15 cellular contexts compared by ENCODE assay signal in the genomic region with DNA sequence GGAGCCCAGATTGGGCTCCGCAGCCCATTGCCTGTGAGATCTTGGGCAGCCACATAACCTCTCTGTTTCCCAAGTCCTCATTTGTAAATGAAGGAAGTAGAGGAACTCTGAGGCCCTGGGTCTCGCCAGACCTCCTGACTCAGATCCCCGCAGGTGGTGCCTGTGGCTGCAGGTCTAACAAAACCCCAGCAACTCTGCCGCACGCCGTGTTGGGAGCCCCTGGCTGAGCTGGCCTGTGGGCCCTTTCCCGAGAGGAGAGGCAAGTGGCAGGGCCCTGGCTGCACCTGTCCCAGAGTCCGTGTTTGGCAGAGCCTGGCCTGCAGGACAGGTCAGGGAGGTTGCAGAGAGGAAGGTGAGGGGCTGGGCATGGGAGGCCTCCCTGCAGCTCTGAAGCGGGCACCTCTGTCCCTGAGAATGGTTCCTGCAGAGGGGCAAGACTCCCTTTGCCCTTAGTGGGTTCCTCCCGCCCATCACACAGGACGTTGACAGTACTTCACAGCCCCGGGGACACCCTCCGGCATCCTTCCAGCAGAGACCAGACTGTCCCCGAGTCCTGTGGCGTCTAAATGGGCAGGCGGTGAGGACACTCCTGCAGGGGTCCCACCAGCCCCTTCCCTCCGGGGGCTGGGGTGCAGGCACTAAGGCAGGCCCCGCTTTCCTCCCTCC.
DNase-seq lines count a peak whose midpoint lies in the region; ATAC-seq and TF ChIP-seq lines count a peak whose summit lies in the region.
"Had no signal": no experiment of that assay in that cellular context is flagged by ENCODE, and none has a peak within 500 bp of the region (broad histone marks: within the 10 kb centered on the region; RNA-seq: fewer than 3 reads in every experiment).

No MANE protein-coding gene starts in this region.

- H3K4me2 ChIP-seq in neuronal stem cell (ENCODE audit: insufficient read depth, low read length, poor library complexity, severe bottlenecking), result no peak overlapping the region

- H3K4me1 Mint-ChIP-seq in CD14-positive monocyte (no peaks in the 10 kb centered on the region), endodermal cell (no peaks in the 10 kb centered on the region)
- H3K4me1 Mint-ChIP-seq in activated CD8-positive, alpha-beta memory T cell treated with anti-CD3 and anti-CD28 coated beads, Interleukin-2, amount 10 ng/mL, durations not matched to agents 7 days and 5 days, result no peaks in the 10 kb centered on the region
- H3K4me1 Mint-ChIP-seq: central memory CD8-positive, alpha-beta T cell; memory B cell had no signal

- DNase-seq in CD14-positive monocyte (ENCODE audit: low spot score) (peak; percentile 27), H7 (peak; percentile 79), endodermal cell (peak; percentile 79), neuronal stem cell (ENCODE audit: low spot score) (no peak), cortex of kidney (lab: John Stamatoyannopoulos, UW) (no peak)
- DNase-seq in activated CD8-positive, alpha-beta memory T cell treated with anti-CD3 and anti-CD28 coated beads, Interleukin-2, amount 10 ng/mL, durations not matched to agents 7 days and 5 days, result no peak
- DNase-seq: NCI-H1092 had no signal

- peak overlapping the region; percentile 96 for H2BK15ac ChIP-seq in neuronal stem cell (ENCODE audit: low read length)

- H3K79me1 ChIP-seq in neuronal stem cell (ENCODE audit: low read depth, low read length), result peaks cover 2% of the 10 kb centered on the region

- TF ChIP-seq CTCF in CD14-positive monocyte (IDR thresholded peaks at IDR 0.05) (no peak), endodermal cell (conservative IDR thresholded peaks at IDR 0.05) (no peak)

- H3K9ac ChIP-seq in endodermal cell (ENCODE audit: extremely low read depth, low read length, poor library complexity, severe bottlenecking), result no peak overlapping the region
- H3K9ac ChIP-seq in neuronal stem cell (ENCODE audit: low read depth, low read length, poor library complexity), result no peak overlapping the region

- peak overlapping the region; percentile 53 for H2AK5ac ChIP-seq in neuronal stem cell (ENCODE audit: low read depth, low read length)

- CTCF ChIA-PET in activated CD8-positive, alpha-beta memory T cell treated with anti-CD3 and anti-CD28 coated beads, Interleukin-2, amount 10 ng/mL, durations not matched to agents 7 days and 5 days (lab: Charles Lee), result interaction anchor here (0.8 to 1.9 kb wide), 7 partner anchors 9 to 276 kb away, joined by 3 to 6 read pairs (median 3); no protein-coding TSS in a partner anchor

- H3K27ac ChIP-seq in endodermal cell (ENCODE audit: low read depth, low read length), result no peak overlapping the region
- H3K27ac ChIP-seq in neuronal stem cell (replicated peaks; ENCODE audit: low read length), result no peak overlapping the region
- H3K27ac ChIP-seq: heart left ventricle, SK-N-MC, transverse colon had no signal

- no peaks in the 10 kb centered on the region for H3K27me3 ChIP-seq in H7 (ENCODE audit: control insufficient read depth, insufficient read depth, low read length)
- no peaks in the 10 kb centered on the region for H3K27me3 ChIP-seq in endodermal cell (ENCODE audit: control insufficient read depth, insufficient read depth, low read length, poor library complexity, severe bottlenecking)
- peaks cover 0 to 11% (median 0%) of the 10 kb centered on the region in 3 experiments for H3K27me3 ChIP-seq in neuronal stem cell (ENCODE audit: control insufficient read depth in 3 of 3, insufficient read depth in 3 of 3, low read depth in 1 of 3, low read length in 3 of 3)

- peaks cover 7% of the 10 kb centered on the region for H3K36me3 ChIP-seq in H7 (replicated peaks; ENCODE audit: control insufficient read depth, insufficient read depth, low read length)
- H3K36me3 ChIP-seq in endodermal cell (ENCODE audit: control insufficient read depth, insufficient read depth, low read length), result peaks cover 15% of the 10 kb centered on the region
- no peaks in the 10 kb centered on the region for H3K36me3 ChIP-seq in neuronal stem cell (replicated peaks in 1 of 2; ENCODE audit: control insufficient read depth in 2 of 2, insufficient read depth in 2 of 2, low read length in 2 of 2)
- H3K36me3 ChIP-seq: heart left ventricle, transverse colon had no signal

- no peak overlapping the region for H2BK5ac ChIP-seq in neuronal stem cell (ENCODE audit: low read length)

- H3K14ac ChIP-seq in neuronal stem cell (ENCODE audit: low read length), result no peak overlapping the region

- H3K27me3 Mint-ChIP-seq in CD14-positive monocyte (ENCODE audit: low read depth in 3 of 3) (peaks cover 0 to 2% (median 0%) of the 10 kb centered on the region in 3 donors), endodermal cell (ENCODE audit: insufficient read depth) (no peaks in the 10 kb centered on the region)
- H3K27me3 Mint-ChIP-seq in activated CD8-positive, alpha-beta memory T cell treated with anti-CD3 and anti-CD28 coated beads, Interleukin-2, amount 10 ng/mL, durations not matched to agents 7 days and 5 days, result no peaks in the 10 kb centered on the region
- H3K27me3 Mint-ChIP-seq: dendritic cell treated with granulocyte-macrophage colony-stimulating factor and Interleukin-4, amounts not matched to agents 40 ng/mL and 50 ng/mL, for 4 days had no signal

- H4K8ac ChIP-seq in neuronal stem cell (ENCODE audit: low read depth, low read length), result no peak overlapping the region

- H3K4me3 ChIP-seq in H7 (ENCODE audit: insufficient read depth, low read depth, low read length), result no peak overlapping the region
- H3K4me3 ChIP-seq in endodermal cell (ENCODE audit: low read length), result no peak overlapping the region
- peak overlapping the region in 1 of 2 donors; percentile 40 for H3K4me3 ChIP-seq in neuronal stem cell (ENCODE audit: low read length in 2 of 2)
- H3K4me3 ChIP-seq: heart left ventricle, SK-N-MC, transverse colon had no signal

- peak overlapping the region; percentile 85 for H3K18ac ChIP-seq in neuronal stem cell (ENCODE audit: low read length)

- H3K36me3 Mint-ChIP-seq in CD14-positive monocyte (no peaks in the 10 kb centered on the region), endodermal cell (ENCODE audit: low read depth) (peaks cover 25% of the 10 kb centered on the region)
- no peaks in the 10 kb centered on the region for H3K36me3 Mint-ChIP-seq in activated CD8-positive, alpha-beta memory T cell treated with anti-CD3 and anti-CD28 coated beads, Interleukin-2, amount 10 ng/mL, durations not matched to agents 7 days and 5 days
- H3K36me3 Mint-ChIP-seq: memory B cell had no signal

- H2AFZ ChIP-seq in neuronal stem cell (ENCODE audit: low read length), result no peak overlapping the region

- H2BK12ac ChIP-seq in neuronal stem cell (ENCODE audit: low read length), result peak overlapping the region; percentile 4

- H2BK120ac ChIP-seq in neuronal stem cell (ENCODE audit: low read depth, low read length), result no peak overlapping the region

- no peaks in the 10 kb centered on the region for H3K9me3 Mint-ChIP-seq in CD14-positive monocyte
- no peaks in the 10 kb centered on the region for H3K9me3 Mint-ChIP-seq in endodermal cell
- no peaks in the 10 kb centered on the region for H3K9me3 Mint-ChIP-seq in activated CD8-positive, alpha-beta memory T cell treated with anti-CD3 and anti-CD28 coated beads, Interleukin-2, amount 10 ng/mL, durations not matched to agents 7 days and 5 days (ENCODE audit: low read depth)
- H3K9me3 Mint-ChIP-seq: central memory CD8-positive, alpha-beta T cell; dendritic cell treated with granulocyte-macrophage colony-stimulating factor and Interleukin-4, amounts not matched to agents 40 ng/mL and 50 ng/mL, for 4 days; memory B cell had no signal

- 79% methylated on average over 17 to 18 of the region's 18 CpGs for WGBS in endodermal cell (ENCODE audit: insufficient coverage in 1 of 2, insufficient read length in 1 of 2), 2 experiments
- no CpG with 5 or more reads among the region's 18 CpGs for WGBS in neuronal stem cell (ENCODE audit: extremely low coverage in 2 of 2, insufficient read length in 2 of 2, insufficient replicate concordance in 1 of 2), 2 donors

- no peak overlapping the region for H3K23ac ChIP-seq in neuronal stem cell (ENCODE audit: low read depth, low read length, poor library complexity)

- H3K4ac ChIP-seq in neuronal stem cell (ENCODE audit: low read length), result no peak overlapping the region

- H3K4me3 Mint-ChIP-seq in CD14-positive monocyte (no peak overlapping the region), endodermal cell (no peak overlapping the region)
- no peak overlapping the region for H3K4me3 Mint-ChIP-seq in activated CD8-positive, alpha-beta memory T cell treated with anti-CD3 and anti-CD28 coated beads, Interleukin-2, amount 10 ng/mL, durations not matched to agents 7 days and 5 days
- H3K4me3 Mint-ChIP-seq: central memory CD8-positive, alpha-beta T cell; dendritic cell treated with granulocyte-macrophage colony-stimulating factor and Interleukin-4, amounts not matched to agents 40 ng/mL and 50 ng/mL, for 4 days; memory B cell had no signal

- H3K9me3 ChIP-seq in endodermal cell (ENCODE audit: control insufficient read depth, low read length) (no peaks in the 10 kb centered on the region), neuronal stem cell (replicated peaks in 1 of 2; ENCODE audit: control insufficient read depth in 2 of 2, insufficient read depth in 1 of 2, low read depth in 1 of 2, low read length in 2 of 2) (peaks cover 0 to 1% of the 10 kb centered on the region in 2 donors)
- H3K9me3 ChIP-seq: Caco-2, heart left ventricle, transverse colon had no signal

- no peak overlapping the region for H3K27ac Mint-ChIP-seq in CD14-positive monocyte
- no peak overlapping the region for H3K27ac Mint-ChIP-seq in endodermal cell
- no peak overlapping the region for H3K27ac Mint-ChIP-seq in activated CD8-positive, alpha-beta memory T cell treated with anti-CD3 and anti-CD28 coated beads, Interleukin-2, amount 10 ng/mL, durations not matched to agents 7 days and 5 days
- H3K27ac Mint-ChIP-seq: dendritic cell treated with granulocyte-macrophage colony-stimulating factor and Interleukin-4, amounts not matched to agents 40 ng/mL and 50 ng/mL, for 4 days; memory B cell had no signal

- no peak overlapping the region for H4K91ac ChIP-seq in neuronal stem cell (ENCODE audit: low read depth, low read length, poor library complexity)

- H3K4me1 ChIP-seq in endodermal cell (ENCODE audit: control insufficient read depth, insufficient read depth, low read length) (no peaks in the 10 kb centered on the region), neuronal stem cell (ENCODE audit: control insufficient read depth in 2 of 2, insufficient read depth in 1 of 2, low read depth in 1 of 2, low read length in 2 of 2) (peaks cover 0 to 7% of the 10 kb centered on the region in 2 donors)
- H3K4me1 ChIP-seq: Caco-2, heart left ventricle had no signal

- intact Hi-C loops in CD14-positive monocyte (cut with micrococcal nuclease), result no loop called here

- ATAC-seq in HG03039 (IDR thresholded peaks at IDR 0.05; ENCODE audit: unreplicated experiment), result no peak
- ATAC-seq in activated CD8-positive, alpha-beta memory T cell treated with anti-CD3 and anti-CD28 coated beads, Interleukin-2, amount 10 ng/mL, durations not matched to agents 7 days and 5 days, result no peak

Comparison
In these comparisons a context has a peak if more than half of its experiments do, and no peak if none do; other contexts are left out.
1. DNase-seq: peak in CD14-positive monocyte (single experiment), H7 (single experiment) and endodermal cell (single experiment); none in neuronal stem cell (single experiment), cortex of kidney (single experiment) and activated CD8-positive, alpha-beta memory T cell treated with anti-CD3 and anti-CD28 coated beads, Interleukin-2, amount 10 ng/mL, durations not matched to agents 7 days and 5 days (single experiment).